In genomic region chr12:1207276-1207675, GRCh38 we compare ENCODE assay signal across 31 cellular contexts.
"Had no signal": no experiment of that assay in that cellular context is flagged by ENCODE, and none has a peak within 500 bp of the region (broad histone marks: within the 10 kb centered on the region; RNA-seq: fewer than 3 reads in every experiment).

No MANE protein-coding gene starts in this region.

- ATAC-seq: activated CD4-positive, alpha-beta T cell treated with anti-CD3 and anti-CD28 coated beads for 36 hours; activated T-helper 17 cell treated with anti-CD3 and anti-CD28 coated beads, Interleukin-2, amount 50 U/mL, for 72 hours; PC-3; T-cell had no signal

- H3K4me3 ChIP-seq: breast epithelium, MG63, SJSA1 had no signal

- H3K36me3 ChIP-seq: breast epithelium, SJSA1 had no signal

- H3K27ac Mint-ChIP-seq: activated CD4-positive, alpha-beta memory T cell treated with anti-CD3 and anti-CD28 coated beads, Interleukin-2, amount 10 ng/mL, durations not matched to agents 7 days and 5 days; activated CD4-positive, alpha-beta T cell treated with anti-CD3 and anti-CD28 coated beads for 36 hours; activated naive CD4-positive, alpha-beta T cell treated with anti-CD3 and anti-CD28 coated beads for 36 hours; activated naive CD8-positive, alpha-beta T cell; activated T-helper 17 cell treated with anti-CD3 and anti-CD28 coated beads, Interleukin-2, amount 50 U/mL, for 72 hours; T-cell had no signal

- H3K27me3 ChIP-seq: breast epithelium, MG63, SJSA1 had no signal

- H3K4me3 Mint-ChIP-seq: activated CD4-positive, alpha-beta memory T cell treated with anti-CD3 and anti-CD28 coated beads, Interleukin-2, amount 10 ng/mL, durations not matched to agents 7 days and 5 days; activated CD4-positive, alpha-beta T cell treated with anti-CD3 and anti-CD28 coated beads for 36 hours; activated naive CD4-positive, alpha-beta T cell treated with anti-CD3 and anti-CD28 coated beads for 36 hours; activated naive CD8-positive, alpha-beta T cell; activated T-helper 17 cell treated with anti-CD3 and anti-CD28 coated beads, Interleukin-2, amount 50 U/mL, for 72 hours; T-cell had no signal

- DNase-seq: activated CD4-positive, alpha-beta memory T cell treated with anti-CD3 and anti-CD28 coated beads, Interleukin-2, amount 10 ng/mL, durations not matched to agents 7 days and 5 days; activated CD4-positive, alpha-beta T cell treated with anti-CD3 and anti-CD28 coated beads for 36 hours; activated CD4-positive, alpha-beta T cell treated with anti-CD3 and anti-CD28 coated beads, Interleukin-2, amount 50 U/mL, for 1 hour; activated gamma-delta T cell; activated naive CD4-positive, alpha-beta T cell treated with anti-CD3 and anti-CD28 coated beads for 36 hours; activated T-cell treated with anti-CD3 and anti-CD28 coated beads for 4 hours; activated T-cell treated with anti-CD3 and anti-CD28 coated beads, Interleukin-2, amount 50 U/mL, for 48 hours; central memory CD4-positive, alpha-beta T cell; MG63; MV-4-11; NCI-H1092 treated with DMSO at 0.1 percent for 48 hours; NCI-H1417 treated with DMSO at 0.1 percent for 48 hours; NCI-H1694; NCI-H2029; NCI-H2107; NCI-H2171 treated with DMSO at 0.1 percent for 48 hours; NCI-H226; NCI-H526 treated with DMSO at 0.1 percent for 48 hours; NCI-H82; NK-92 treated with Interleukin-12 subunit alpha and Interleukin-12 subunit beta, amount 100 ng/mL, for 24 hours; PC-3; SHP77; T-cell; T-helper 2 cell; T1000 had no signal

- H3K9ac ChIP-seq: KMS-11 had no signal

- H3K27me3 Mint-ChIP-seq: activated CD4-positive, alpha-beta memory T cell treated with anti-CD3 and anti-CD28 coated beads, Interleukin-2, amount 10 ng/mL, durations not matched to agents 7 days and 5 days; activated CD4-positive, alpha-beta T cell treated with anti-CD3 and anti-CD28 coated beads for 36 hours; activated naive CD8-positive, alpha-beta T cell; activated T-helper 17 cell treated with anti-CD3 and anti-CD28 coated beads, Interleukin-2, amount 50 U/mL, for 72 hours; T-cell had no signal

- H3K9me3 ChIP-seq: breast epithelium, MG63, SJSA1 had no signal

- H3K4me1 ChIP-seq: breast epithelium had no signal

- H3K27ac ChIP-seq: breast epithelium, KMS-11, SJSA1, VCaP had no signal

- H3K9me3 Mint-ChIP-seq: activated CD4-positive, alpha-beta memory T cell treated with anti-CD3 and anti-CD28 coated beads, Interleukin-2, amount 10 ng/mL, durations not matched to agents 7 days and 5 days; activated naive CD4-positive, alpha-beta T cell treated with anti-CD3 and anti-CD28 coated beads for 36 hours; activated T-helper 17 cell treated with anti-CD3 and anti-CD28 coated beads, Interleukin-2, amount 50 U/mL, for 72 hours; T-cell had no signal
